1 cellular context compared by ENCODE assay signal in genomic region chr7:1475991-1476390, GRCh38.
TF ChIP-seq lines count a peak whose summit lies in the region.

No MANE protein-coding gene starts in this region.

TF ChIP-seq in endothelial cell of umbilical vein, 7 proteins besides CTCF, POLR2A, EP300 and RAD21:
- no peak for TF ChIP-seq EZH2 (IDR thresholded peaks at IDR 0.05; ENCODE audit: borderline replicate concordance, low read depth, low read length, severe bottlenecking)
- no peak for TF ChIP-seq MYC (IDR thresholded peaks at IDR 0.05; ENCODE audit: low read depth, low read length)
- TF ChIP-seq GATA2 (IDR thresholded peaks at IDR 0.05; ENCODE audit: insufficient read depth, insufficient read length, low read depth, low read length) = no peak
- TF ChIP-seq JUN (IDR thresholded peaks at IDR 0.05; ENCODE audit: borderline replicate concordance, insufficient read depth, insufficient read length, low read depth) = no peak
- no peak for TF ChIP-seq POLR2AphosphoS5 (IDR thresholded peaks at IDR 0.05; ENCODE audit: insufficient read depth, low read depth, low read length)
- no peak for TF ChIP-seq FOS (IDR thresholded peaks at IDR 0.05; ENCODE audit: borderline replicate concordance, insufficient read depth, low read length)
- no peak for TF ChIP-seq MAX (IDR thresholded peaks at IDR 0.05; ENCODE audit: insufficient read depth, insufficient read length)
